In the genomic region with DNA sequence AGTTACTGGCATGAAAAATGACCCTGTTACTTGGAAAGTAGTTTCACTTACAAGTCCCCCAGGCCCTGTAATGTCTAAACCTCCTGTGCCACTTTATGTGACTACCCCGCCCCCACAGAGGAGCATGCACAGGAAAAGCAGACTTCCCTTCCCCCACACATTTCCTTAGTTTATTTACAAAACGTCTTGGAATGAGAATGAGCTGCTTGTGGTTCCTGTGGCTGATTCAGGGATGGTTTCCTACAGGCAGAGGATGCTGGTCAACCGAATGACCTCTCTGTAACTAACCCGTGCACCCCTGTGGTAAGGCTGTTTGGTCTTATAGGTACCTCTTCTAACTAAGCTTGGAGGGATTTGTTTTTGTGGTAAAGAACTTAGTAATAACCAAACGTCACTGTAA, we compare ENCODE assay signal across 14 cellular contexts. TPM values are rescaled to one million over a fixed set of nuclear protein-coding genes. Genes with fewer than 3 reads are reported as not detected.
DNase-seq lines count a peak whose midpoint lies in the region; ATAC-seq lines count a peak whose summit lies in the region.
"Had no signal": no experiment of that assay in that cellular context is flagged by ENCODE, and none has a peak within 500 bp of the region (broad histone marks: within the 10 kb centered on the region; RNA-seq: fewer than 3 reads in every experiment).

No MANE protein-coding gene starts in this region.

- no peak overlapping the region for H4K8ac ChIP-seq in trophoblast cell (ENCODE audit: low read depth, low read length)

- no peak overlapping the region for H4K12ac ChIP-seq in trophoblast cell (ENCODE audit: low read depth, low read length)

- H3K9me3 ChIP-seq in trophoblast cell (ENCODE audit: insufficient read depth, low read depth, low read length): no peaks in the 10 kb centered on the region

- H3K27me3 ChIP-seq in trophoblast cell (ENCODE audit: insufficient read depth, low read length): no peaks in the 10 kb centered on the region

- no peak overlapping the region for H2BK120ac ChIP-seq in trophoblast cell (ENCODE audit: insufficient read depth, low read length, poor library complexity)

- no peaks in the 10 kb centered on the region for H3K79me1 ChIP-seq in trophoblast cell (ENCODE audit: low read length)

- no peak overlapping the region for H4K91ac ChIP-seq in trophoblast cell (ENCODE audit: low read depth, low read length)

- no peak for ATAC-seq in GM21447 (IDR thresholded peaks at IDR 0.05; ENCODE audit: unreplicated experiment)
- ATAC-seq in GM21423 (IDR thresholded peaks at IDR 0.05; ENCODE audit: unreplicated experiment): no peak
- ATAC-seq: stimulated activated effector memory CD8-positive, alpha-beta T cell treated with anti-CD3 and anti-CD28 coated beads, Interleukin-12 subunit alpha, Interleukin-12 subunit beta, amount 100 ng/mL, for 72 hours had no signal

- no peak overlapping the region for H2BK5ac ChIP-seq in trophoblast cell (ENCODE audit: low read depth, low read length, poor library complexity)

- no peak overlapping the region for H3K4me3 ChIP-seq in trophoblast cell (ENCODE audit: low read depth, low read length)
- H3K4me3 ChIP-seq: skin epidermis had no signal

- H3K4me2 ChIP-seq in trophoblast cell (ENCODE audit: low read length): no peak overlapping the region

- no CpG with 5 or more reads among the region's 5 CpGs for WGBS in trophoblast cell (ENCODE audit: extremely low coverage, insufficient coverage, insufficient read length)

- H3K23ac ChIP-seq in trophoblast cell (ENCODE audit: low read length): no peak overlapping the region

- no peak overlapping the region for H3K18ac ChIP-seq in trophoblast cell (ENCODE audit: low read length)

- H3K79me2 ChIP-seq in trophoblast cell (ENCODE audit: control insufficient read depth, insufficient read depth, low read length, poor library complexity): no peaks in the 10 kb centered on the region

- H3K4ac ChIP-seq in trophoblast cell (ENCODE audit: low read depth, low read length): no peak overlapping the region

- H2BK12ac ChIP-seq in trophoblast cell (ENCODE audit: low read length): no peak overlapping the region

- no peak overlapping the region for H3K27ac ChIP-seq in trophoblast cell (ENCODE audit: low read depth, low read length)

- no peak overlapping the region for H3K14ac ChIP-seq in trophoblast cell (ENCODE audit: low read length)

- H2AFZ ChIP-seq in trophoblast cell (ENCODE audit: insufficient read depth, low read length, poor library complexity): peak overlapping the region; percentile 6

- H2AK5ac ChIP-seq in trophoblast cell (ENCODE audit: low read length): no peak overlapping the region

- H3K36me3 ChIP-seq in trophoblast cell (ENCODE audit: control insufficient read depth in 1 of 2, insufficient read depth in 2 of 2, low read length in 2 of 2): no peaks in the 10 kb centered on the region

- H3K4me1 ChIP-seq in trophoblast cell (ENCODE audit: control insufficient read depth in 1 of 2, insufficient read depth in 2 of 2, low read length in 2 of 2): peaks cover 0 to 4% of the 10 kb centered on the region in 2 experiments

- DNase-seq in EH (ENCODE audit: low read depth): peak; percentile 85
- peak; percentile 41 for DNase-seq in NCI-H460 (ENCODE audit: extremely low read depth, low read depth)
- peak; percentile 57 for DNase-seq in fibroblast of gingiva (ENCODE audit: low read depth)
- DNase-seq in trophoblast cell: peak in 1 of 2 donors; percentile 4
- no peak for DNase-seq in cerebellar cortex (ENCODE audit: low spot score)
- DNase-seq in nucleus accumbens (lab: John Stamatoyannopoulos, UW): no peak
- DNase-seq: activated CD8-positive, alpha-beta memory T cell treated with anti-CD3 and anti-CD28 coated beads, Interleukin-2, amount 50 U/mL, for 4 hours; DMS53; immature natural killer cell had no signal

- H3K9ac ChIP-seq in trophoblast cell (ENCODE audit: low read length): no peak overlapping the region

RNA-seq across cellular contexts. Expression of gene RSPO3, which starts 28.5 kb away (rescaled TPM):
- 10.7 and 11.8 TPM in 2 replicates for total RNA-seq in NCI-H460 (2014; rRNA removed; shearing (Covaris generic))
- polyA plus RNA-seq in NCI-H460 (2014; cell fraction: nucleus; rRNA removed): 3.9 and 4.6 TPM in 2 replicates
- polyA plus RNA-seq in trophoblast cell (2013): 0.14 and 0.21 TPM in 2 replicates
- polyA plus RNA-seq: IgD-negative memory B cell, immature natural killer cell had no signal

Comparison
In these comparisons a context has a peak if more than half of its experiments do, and no peak if none do; other contexts are left out.
1. DNase-seq: peak in EH (single experiment), NCI-H460 (single experiment) and fibroblast of gingiva (single experiment); none in cerebellar cortex (single experiment) and nucleus accumbens (0 of 56).